ENCODE assay signal across 34 cellular contexts in genomic region chr1:199305053-199305452, GRCh38.
"Had no signal": no experiment of that assay in that cellular context is flagged by ENCODE, and none has a peak within 500 bp of the region (broad histone marks: within the 10 kb centered on the region; RNA-seq: fewer than 3 reads in every experiment).

No MANE protein-coding gene starts in this region.

- H3K9me3 ChIP-seq: MG63 had no signal

- DNase-seq: Karpas-422, Kasumi-1, KG1, MG63, MM.1S, MV-4-11, NCI-H1048, NCI-H1092, NCI-H1092 treated with DMSO at 0.1 percent for 48 hours, NCI-H1105, NCI-H1105 treated with DMSO at 0.1 percent for 48 hours, NCI-H1417, NCI-H1417 treated with DMSO at 0.1 percent for 48 hours, NCI-H1436, NCI-H1436 treated with DMSO at 0.1 percent for 48 hours, NCI-H146, NCI-H1694, NCI-H1694 treated with DMSO at 0.1 percent for 48 hours, NCI-H187, NCI-H187 treated with DMSO at 0.1 percent for 48 hours, NCI-H1930, NCI-H2029, NCI-H2029 treated with DMSO at 0.1 percent for 48 hours, NCI-H2081, NCI-H2081 treated with DMSO at 0.1 percent for 48 hours, NCI-H2107, NCI-H2171, NCI-H2171 treated with DMSO at 0.1 percent for 48 hours, NCI-H2227 treated with DMSO at 0.1 percent for 48 hours, NCI-H226, NCI-H345, NCI-H446, NCI-H446 treated with DMSO at 0.1 percent for 48 hours had no signal

- H3K36me3 ChIP-seq: MG63 had no signal

- H3K9ac ChIP-seq: KMS-11 had no signal

- H3K27me3 ChIP-seq: MG63 had no signal

- H3K4me2 ChIP-seq: KMS-11 had no signal

- H3K4me3 ChIP-seq: MG63 had no signal

- H3K27ac ChIP-seq: KMS-11 had no signal
